In the genomic region with DNA sequence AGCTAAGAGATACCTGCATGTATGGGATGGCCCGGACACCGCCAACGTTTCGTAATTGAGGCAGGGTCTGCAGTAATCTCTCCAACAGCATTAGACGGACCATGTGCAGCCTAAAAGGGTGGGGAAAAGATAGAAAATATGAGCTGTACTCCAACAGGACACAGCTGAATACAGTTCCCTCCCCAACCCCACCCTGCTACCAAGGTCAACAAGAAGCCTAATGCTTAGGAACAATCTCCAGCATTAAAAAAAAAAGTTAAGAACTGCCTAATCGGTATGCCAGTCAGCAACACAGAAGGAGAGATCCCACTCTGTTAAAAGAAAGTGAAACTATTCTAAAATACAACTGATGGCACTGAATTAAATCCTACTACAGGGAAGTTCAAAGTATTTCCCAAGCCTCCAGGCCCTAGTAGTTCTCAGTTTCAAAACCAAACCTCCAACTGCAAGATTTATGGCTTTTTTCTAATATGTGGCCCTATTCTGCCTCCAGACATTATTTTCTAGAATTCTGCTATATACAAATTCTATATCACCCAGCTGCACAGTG, we compare ENCODE assay signal across 19 cellular contexts.
"Had no signal": no experiment of that assay in that cellular context is flagged by ENCODE, and none has a peak within 500 bp of the region (broad histone marks: within the 10 kb centered on the region; RNA-seq: fewer than 3 reads in every experiment).

No MANE protein-coding gene starts in this region.

- H3K9me3 Mint-ChIP-seq: activated naive CD4-positive, alpha-beta T cell treated with anti-CD3 and anti-CD28 coated beads, Interleukin-2, amount 50 U/mL, for 24 hours; natural killer cell treated with Interleukin-12 subunit alpha and Interleukin-12 subunit beta and Interleukin-15 and Interleukin-18, amount 100 ng/mL, for 72 hours had no signal

- DNase-seq: activated CD4-positive, alpha-beta T cell treated with anti-CD3 and anti-CD28 coated beads, Interleukin-2, amount 10 ng/mL, durations not matched to agents 24 days and 14 days; anterior cingulate cortex; dorsolateral prefrontal cortex; left cardiac atrium; mammary epithelial cell; occipital lobe; stimulated activated CD4-positive, alpha-beta T cell treated with anti-CD3 and anti-CD28 coated beads, Interleukin-12 subunit alpha, Interleukin-12 subunit beta, amount 100 ng/mL, for 4 hours; stimulated activated CD4-positive, alpha-beta T cell treated with anti-CD3 and anti-CD28 coated beads, Interleukin-2, amount 100 ng/mL, for 48 hours; stimulated activated naive CD4-positive, alpha-beta T cell treated with Interleukin-2 at 50 U/mL for 16 hours; T-helper 9 cell; upper lobe of left lung; WERI-Rb-1 had no signal

- H3K9me3 ChIP-seq: prostate gland, suprapubic skin had no signal

- H3K4me3 Mint-ChIP-seq: activated CD4-positive, alpha-beta T cell treated with anti-CD3 and anti-CD28 coated beads, Interleukin-2, amount 10 ng/mL, durations not matched to agents 24 days and 14 days; activated naive CD4-positive, alpha-beta T cell treated with anti-CD3 and anti-CD28 coated beads, Interleukin-2, amount 50 U/mL, for 24 hours; natural killer cell treated with Interleukin-12 subunit alpha and Interleukin-12 subunit beta and Interleukin-15 and Interleukin-18, amount 100 ng/mL, for 72 hours had no signal

- H3K27ac Mint-ChIP-seq: activated CD4-positive, alpha-beta T cell treated with anti-CD3 and anti-CD28 coated beads, Interleukin-2, amount 10 ng/mL, durations not matched to agents 24 days and 14 days; natural killer cell treated with Interleukin-12 subunit alpha and Interleukin-12 subunit beta and Interleukin-15 and Interleukin-18, amount 100 ng/mL, for 72 hours had no signal

- H3K27me3 Mint-ChIP-seq: activated CD4-positive, alpha-beta T cell treated with anti-CD3 and anti-CD28 coated beads, Interleukin-2, amount 10 ng/mL, durations not matched to agents 24 days and 14 days; activated naive CD4-positive, alpha-beta T cell treated with anti-CD3 and anti-CD28 coated beads, Interleukin-2, amount 50 U/mL, for 24 hours; natural killer cell treated with Interleukin-12 subunit alpha and Interleukin-12 subunit beta and Interleukin-15 and Interleukin-18, amount 100 ng/mL, for 72 hours had no signal

- ATAC-seq: left cardiac atrium; natural killer cell treated with Interleukin-12 subunit alpha and Interleukin-12 subunit beta and Interleukin-15 and Interleukin-18, amount 100 ng/mL, for 72 hours; sciatic nerve had no signal

- H3K4me3 ChIP-seq: breast epithelium, dorsolateral prefrontal cortex, esophagus muscularis mucosa, prostate gland, suprapubic skin, upper lobe of left lung had no signal

- H3K27ac ChIP-seq: breast epithelium, dorsolateral prefrontal cortex, esophagus muscularis mucosa, prostate gland, suprapubic skin, upper lobe of left lung, WERI-Rb-1 had no signal

- H3K4me1 ChIP-seq: breast epithelium, prostate gland, suprapubic skin, upper lobe of left lung had no signal

- H3K27me3 ChIP-seq: breast epithelium, dorsolateral prefrontal cortex, esophagus muscularis mucosa, suprapubic skin, upper lobe of left lung had no signal
